ENCODE assay signal across 8 cellular contexts in the genomic region with DNA sequence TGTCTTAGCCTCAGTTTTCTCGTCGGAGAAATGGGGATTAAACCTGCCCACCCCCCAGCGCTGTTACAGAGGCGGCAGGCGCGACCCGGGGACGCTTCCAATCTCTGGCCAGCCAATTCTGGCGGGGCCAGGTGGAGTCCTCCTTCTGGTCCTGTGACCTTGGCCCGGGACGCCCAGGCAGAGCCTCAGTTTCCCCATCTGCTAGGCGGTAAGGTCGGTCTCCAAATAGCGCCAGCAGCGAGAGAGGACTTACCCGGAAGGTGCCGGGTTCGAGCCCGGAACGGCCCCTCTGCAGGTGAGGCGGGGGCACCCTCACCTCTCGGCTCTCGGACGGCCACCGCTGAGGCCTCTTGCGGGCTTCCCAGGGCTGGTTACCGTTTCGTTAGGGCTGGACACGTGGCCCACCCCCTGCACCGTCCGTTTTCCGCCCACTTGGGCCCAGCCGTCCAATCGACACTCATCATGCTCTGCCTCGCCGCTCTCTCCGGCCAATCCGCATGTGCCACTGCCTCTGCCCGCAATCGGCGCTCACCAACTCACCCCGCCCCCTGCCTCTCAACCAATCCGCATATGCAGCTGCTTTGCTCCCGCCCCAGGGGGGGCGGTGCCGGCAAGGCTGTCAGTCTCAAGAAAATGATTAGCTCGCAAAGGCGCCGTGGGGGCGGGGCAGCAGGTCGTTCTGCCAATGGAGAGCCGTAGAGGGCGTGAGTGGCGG. TPM values are rescaled to one million over a fixed set of nuclear protein-coding genes. Genes with fewer than 3 reads are reported as not detected.
DNase-seq lines count a peak whose midpoint lies in the region; ATAC-seq and TF ChIP-seq lines count a peak whose summit lies in the region.

A gene with protein sequence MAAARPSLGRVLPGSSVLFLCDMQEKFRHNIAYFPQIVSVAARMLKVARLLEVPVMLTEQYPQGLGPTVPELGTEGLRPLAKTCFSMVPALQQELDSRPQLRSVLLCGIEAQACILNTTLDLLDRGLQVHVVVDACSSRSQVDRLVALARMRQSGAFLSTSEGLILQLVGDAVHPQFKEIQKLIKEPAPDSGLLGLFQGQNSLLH (minus strand): TSS at position 384 of the 715 bp plus-strand sequence. CDS start 5,156 bp downstream, outside the sequence.

- H3K4me1 ChIP-seq in lung (ENCODE audit: control insufficient read depth in 2 of 2, insufficient read depth in 2 of 2, low read length in 2 of 2), result peaks cover 0 to 2% of the 10 kb centered on the region in 2 donors

- H3K36me3 ChIP-seq in lung (ENCODE audit: control insufficient read depth in 2 of 2, insufficient read depth in 2 of 2, low read length in 2 of 2), result peaks cover 0 to 2% of the 10 kb centered on the region in 2 donors

- TF ChIP-seq CTCF in GM20000 (IDR thresholded peaks at IDR 0.05; ENCODE audit: extremely low read depth, missing control alignments), result no peak
- TF ChIP-seq CTCF in lung (IDR thresholded peaks at IDR 0.05; ENCODE audit: control extremely low read depth, extremely low read depth), result no peak

- H3K27ac ChIP-seq in lung (ENCODE audit: low read depth in 1 of 2, low read length in 1 of 2), result peak within 1 kb of the TSS; percentile 92 to 93

- WGBS in lung, 2 donors, result 0% methylated on average over 51 to 54 of the region's 54 CpGs

- H3K9me3 ChIP-seq in lung (ENCODE audit: control insufficient read depth in 2 of 2, insufficient read depth in 1 of 2, low read length in 1 of 2), result no peaks in the 10 kb centered on the region

- POLR2A ChIA-PET in activated CD8-positive, alpha-beta memory T cell treated with anti-CD3 and anti-CD28 coated beads for 36 hours (lab: Charles Lee), result interaction anchor here (0.5 to 1.0 kb wide), 2 partner anchors 15 to 208 kb away, joined by 3 to 8 read pairs; a partner anchor contains a TSS

- ATAC-seq in lung (ENCODE audit: insufficient read depth, low FRiP score), result peak; percentile 97

- peak; percentile 100 for DNase-seq in CMK (ENCODE audit: low read depth)
- DNase-seq in GM20000 (ENCODE audit: low spot score), result peak; percentile 99
- peak; percentile 100 for DNase-seq in HT-29 (ENCODE audit: low spot score)
- DNase-seq in NOMO-1 (lab: John Stamatoyannopoulos, UW; ENCODE audit: unreplicated experiment in 2 of 2), result peak; percentile 100
- peak; percentile 100 for DNase-seq in effector CD8-positive, alpha-beta T cell (lab: John Stamatoyannopoulos, UW)
- peak; percentile 100 for DNase-seq in lung (ENCODE audit: low spot score)
- DNase-seq in stimulated activated CD4-positive, alpha-beta T cell treated with anti-CD3 and anti-CD28 coated beads, TNF-alpha, amount 100 ng/mL, for 4 hours (ENCODE audit: low read depth in 3 of 3), result peak; percentile 100

- H3K4me3 ChIP-seq in lung, result peak within 1 kb of the TSS; percentile 83

- CTCF ChIA-PET in activated CD8-positive, alpha-beta memory T cell treated with anti-CD3 and anti-CD28 coated beads for 36 hours (lab: Charles Lee), result interaction anchor here (0.9 to 1.0 kb wide), 3 partner anchors 8 to 42 kb away, joined by 3 to 5 read pairs (median 4); no protein-coding TSS in a partner anchor

- no peaks in the 10 kb centered on the region for H3K27me3 ChIP-seq in lung (ENCODE audit: control insufficient read depth, insufficient read depth)

RNA-seq across cellular contexts. Expression of the gene that starts here (rescaled TPM):
- total RNA-seq in HT-29 (2014; rRNA removed; shearing (Covaris generic)), result 323 and 339 TPM in 2 replicates
- 10 to 100 TPM; 34.4 to 36.6 TPM for total RNA-seq in activated CD8-positive, alpha-beta memory T cell treated with anti-CD3 and anti-CD28 coated beads for 36 hours
- total RNA-seq in lung, result 10 to 100 TPM; 34.9 to 63.2 TPM
- 10 to 100 TPM; 68.6 to 85.0 TPM for polyA plus RNA-seq in lung

Comparison
In these comparisons a context has a peak if more than half of its experiments do, and no peak if none do; other contexts are left out.
1. Peak in every context shown above with its lines: DNase-seq, ATAC-seq, H3K4me3 ChIP-seq and H3K27ac ChIP-seq.